In genomic region chr2:43376523-43377198, GRCh38 we compare ENCODE assay signal across 22 cellular contexts.
DNase-seq lines count a peak whose midpoint lies in the region; ATAC-seq, FAIRE-seq and TF ChIP-seq lines count a peak whose summit lies in the region.
"Had no signal": no experiment of that assay in that cellular context is flagged by ENCODE, and none has a peak within 500 bp of the region (broad histone marks: within the 10 kb centered on the region; RNA-seq: fewer than 3 reads in every experiment).

No MANE protein-coding gene starts in this region.

- no peak overlapping the region for H3K4ac ChIP-seq in mesendoderm (ENCODE audit: low read depth, low read length)

- H4K8ac ChIP-seq in mesendoderm (ENCODE audit: low read depth, low read length), result no peak overlapping the region

- peaks cover 4% of the 10 kb centered on the region for H3K4me1 Mint-ChIP-seq in astrocyte (ENCODE audit: low read depth, unreplicated experiment)

- TF ChIP-seq POLR2A in uterus (IDR thresholded peaks at IDR 0.05), result no peak

- H2AFZ ChIP-seq in astrocyte (ENCODE audit: low read depth, low read length), result no peak overlapping the region

- H3K27ac ChIP-seq in astrocyte (ENCODE audit: low read depth, low read length) (no peak overlapping the region), mesendoderm (ENCODE audit: low read depth, low read length) (no peak overlapping the region), uterus (peak overlapping the region; percentile 60 to 74)
- H3K27ac ChIP-seq: upper lobe of left lung had no signal

- no peak overlapping the region for H2BK5ac ChIP-seq in mesendoderm (ENCODE audit: low read length)

- no peaks in the 10 kb centered on the region for H3K79me1 ChIP-seq in mesendoderm (ENCODE audit: low read length)

- H3K27ac Mint-ChIP-seq in astrocyte (ENCODE audit: unreplicated experiment), result peak overlapping the region; percentile 76
- H3K27ac Mint-ChIP-seq: CD14-positive monocyte; natural killer cell treated with Interleukin-12 subunit alpha and Interleukin-12 subunit beta and Interleukin-15 and Interleukin-18, amount 100 ng/mL, for 72 hours had no signal

- H3K56ac ChIP-seq in mesendoderm (ENCODE audit: low read length), result no peak overlapping the region

- H3K27me3 ChIP-seq in astrocyte (ENCODE audit: insufficient read depth, low read length) (no peaks in the 10 kb centered on the region), mesendoderm (ENCODE audit: insufficient read depth, low read length, poor library complexity) (no peaks in the 10 kb centered on the region), uterus (no peaks in the 10 kb centered on the region)
- H3K27me3 ChIP-seq: adrenal gland, heart right ventricle, upper lobe of left lung had no signal

- no peaks in the 10 kb centered on the region for H3K4me1 ChIP-seq in astrocyte (ENCODE audit: insufficient read depth, low read length)
- H3K4me1 ChIP-seq in mesendoderm (ENCODE audit: control insufficient read depth, low read depth, low read length), result no peaks in the 10 kb centered on the region
- no peaks in the 10 kb centered on the region for H3K4me1 ChIP-seq in uterus
- H3K4me1 ChIP-seq: upper lobe of left lung had no signal

- no peak overlapping the region for H3K4me2 ChIP-seq in astrocyte (ENCODE audit: low read length)
- H3K4me2 ChIP-seq in mesendoderm (ENCODE audit: low read length), result no peak overlapping the region

- WGBS in mesendoderm (ENCODE audit: extremely low coverage, insufficient coverage, low lambda C conversion rate), result no CpG with 5 or more reads among the region's 8 CpGs

- H3K9me3 ChIP-seq in astrocyte (ENCODE audit: insufficient read depth, low read depth, low read length), result no peaks in the 10 kb centered on the region
- H3K9me3 ChIP-seq in uterus, result no peaks in the 10 kb centered on the region
- H3K9me3 ChIP-seq: adrenal gland, heart right ventricle, upper lobe of left lung had no signal

- no peak overlapping the region for H2BK120ac ChIP-seq in mesendoderm (ENCODE audit: low read depth, low read length)

- H3K27me3 Mint-ChIP-seq in astrocyte (ENCODE audit: low read depth, unreplicated experiment), result no peaks in the 10 kb centered on the region
- H3K27me3 Mint-ChIP-seq: natural killer cell treated with Interleukin-12 subunit alpha and Interleukin-12 subunit beta and Interleukin-15 and Interleukin-18, amount 100 ng/mL, for 72 hours had no signal

- FAIRE-seq in astrocyte (lab: Jason Lieb, UNC), result no peak
- FAIRE-seq: islet of Langerhans had no signal

- no peak overlapping the region for H3K4me3 ChIP-seq in astrocyte (ENCODE audit: insufficient read depth, low read depth, low read length)
- H3K4me3 ChIP-seq in mesendoderm (ENCODE audit: low read length), result no peak overlapping the region
- H3K4me3 ChIP-seq in uterus, result no peak overlapping the region
- H3K4me3 ChIP-seq: adrenal gland, heart right ventricle, upper lobe of left lung had no signal

- H3K4me3 Mint-ChIP-seq in astrocyte (ENCODE audit: unreplicated experiment), result no peak overlapping the region
- H3K4me3 Mint-ChIP-seq: CD14-positive monocyte; natural killer cell treated with Interleukin-12 subunit alpha and Interleukin-12 subunit beta and Interleukin-15 and Interleukin-18, amount 100 ng/mL, for 72 hours had no signal

- H4K5ac ChIP-seq in mesendoderm (ENCODE audit: low read length), result no peak overlapping the region

- H2AK5ac ChIP-seq in mesendoderm (ENCODE audit: low read length), result no peak overlapping the region

- intact Hi-C loops in left ventricle myocardium superior (cut with micrococcal nuclease) (no loop called here), cardiac septum (cut with DNase I) (no loop called here), uterus (cut with DNase I; ENCODE audit: low total_unique reads) (no loop called here)

- H3K36me3 Mint-ChIP-seq in astrocyte (ENCODE audit: low read depth, unreplicated experiment), result no peaks in the 10 kb centered on the region

- H2BK15ac ChIP-seq in mesendoderm (replicated peaks; ENCODE audit: low read depth), result no peak overlapping the region

- TF ChIP-seq CTCF in astrocyte (IDR thresholded peaks at IDR 0.05; ENCODE audit: insufficient read depth, low read depth, low read length) (no peak), uterus (IDR thresholded peaks at IDR 0.05) (no peak)

- H3K23ac ChIP-seq in mesendoderm (ENCODE audit: low read length), result no peak overlapping the region

- no peak overlapping the region for H3K9ac ChIP-seq in astrocyte (ENCODE audit: low read length)
- no peak overlapping the region for H3K9ac ChIP-seq in mesendoderm (ENCODE audit: low read length)

- H3K36me3 ChIP-seq in astrocyte (ENCODE audit: insufficient read depth, low read length) (no peaks in the 10 kb centered on the region), mesendoderm (ENCODE audit: control insufficient read depth, insufficient read depth, low read length) (no peaks in the 10 kb centered on the region), uterus (no peaks in the 10 kb centered on the region)
- H3K36me3 ChIP-seq: adrenal gland, heart right ventricle, upper lobe of left lung had no signal

- H3K18ac ChIP-seq in mesendoderm (ENCODE audit: low read length), result no peak overlapping the region

- no peaks in the 10 kb centered on the region for H3K79me2 ChIP-seq in astrocyte (ENCODE audit: insufficient read depth, low read length)
- H3K79me2 ChIP-seq in mesendoderm (ENCODE audit: control insufficient read depth, insufficient read depth, low read length), result no peaks in the 10 kb centered on the region

- peak; percentile 16 for ATAC-seq in left ventricle myocardium superior
- ATAC-seq: natural killer cell treated with Interleukin-12 subunit alpha and Interleukin-12 subunit beta and Interleukin-15 and Interleukin-18, amount 100 ng/mL, for 72 hours had no signal

- DNase-seq in left ventricle myocardium superior (no peak), cardiac septum (ENCODE audit: low spot score) (no peak), astrocyte (ENCODE audit: low read depth) (no peak), mesendoderm (peak; percentile 55), uterus (no peak), GF-D8 (lab: John Stamatoyannopoulos, UW) (no peak), NCI-H524 treated with DMSO at 0.1 percent for 48 hours (lab: John Stamatoyannopoulos, UW) (no peak)
- DNase-seq in stimulated activated CD4-positive, alpha-beta T cell treated with anti-CD3 and anti-CD28 coated beads, Interleukin-4, amount 100 ng/mL, for 24 hours, result no peak
- DNase-seq: ACHN; activated CD4-positive, alpha-beta T cell treated with anti-CD3 and anti-CD28 coated beads for 48 hours; adrenal gland; cerebellar nuclear complex; effector memory CD4-positive, alpha-beta T cell; heart right ventricle; IMR-90; NCI-H187 treated with DMSO at 0.1 percent for 48 hours; NCI-H510A treated with DMSO at 0.1 percent for 48 hours; stimulated activated naive CD4-positive, alpha-beta T cell; upper lobe of left lung had no signal

- no peaks in the 10 kb centered on the region for H4K20me1 ChIP-seq in astrocyte (ENCODE audit: insufficient read depth, low read length)

- peaks cover 1% of the 10 kb centered on the region for H3K9me3 Mint-ChIP-seq in astrocyte (ENCODE audit: unreplicated experiment)
- H3K9me3 Mint-ChIP-seq: CD14-positive monocyte; natural killer cell treated with Interleukin-12 subunit alpha and Interleukin-12 subunit beta and Interleukin-15 and Interleukin-18, amount 100 ng/mL, for 72 hours had no signal

Comparison
In these comparisons a context has a peak if more than half of its experiments do, and no peak if none do; other contexts are left out.
1. H3K27ac ChIP-seq: peak in uterus (2 of 2); none in astrocyte (single experiment) and mesendoderm (single experiment).